ENCODE assay signal across 8 cellular contexts in genomic region chr11:68040121-68040956, GRCh38. TPM values are rescaled to one million over a fixed set of nuclear protein-coding genes. Genes with fewer than 3 reads are reported as not detected.
DNase-seq lines count a peak whose midpoint lies in the region; ATAC-seq and TF ChIP-seq lines count a peak whose summit lies in the region.

No MANE protein-coding gene starts in this region.

- no peaks in the 10 kb centered on the region for H3F3A ChIP-seq in GM23248 (ENCODE audit: insufficient read depth)

- CTCF ChIA-PET in naive thymus-derived CD4-positive, alpha-beta T cell (lab: Charles Lee), result no interaction called here

- H2AFZ ChIP-seq in GM23248, result peak overlapping the region; percentile 63

- no peaks in the 10 kb centered on the region for H3K27me3 ChIP-seq in GM23248 (replicated peaks; ENCODE audit: insufficient read depth)
- H3K27me3 ChIP-seq in esophagus (ENCODE audit: control insufficient read depth in 1 of 2, insufficient read depth in 2 of 2, low read length in 2 of 2), result no peaks in the 10 kb centered on the region
- H3K27me3 ChIP-seq in naive thymus-derived CD4-positive, alpha-beta T cell (ENCODE audit: control insufficient read depth in 2 of 2, insufficient read depth in 2 of 2, low read length in 2 of 2), result no peaks in the 10 kb centered on the region
- H3K27me3 ChIP-seq in uterus, result no peaks in the 10 kb centered on the region

- peak overlapping the region; percentile 89 for H3K4me2 ChIP-seq in GM23248 (ENCODE audit: unreplicated experiment)

- peaks cover 51% of the 10 kb centered on the region for H3K79me2 ChIP-seq in GM23248 (ENCODE audit: insufficient read depth)

- POLR2A ChIA-PET in naive thymus-derived CD4-positive, alpha-beta T cell (lab: Charles Lee), result interaction anchor here (0.6 to 1.1 kb wide), 4 partner anchors 9 to 231 kb away, joined by 3 read pairs; no protein-coding TSS in a partner anchor

- no peak for TF ChIP-seq CTCF in uterus (IDR thresholded peaks at IDR 0.05)

- H3K4me1 Mint-ChIP-seq in naive thymus-derived CD4-positive, alpha-beta T cell, result peaks cover 14 to 30% (median 25%) of the 10 kb centered on the region in 7 donors

- H3K4me3 ChIP-seq in GM23248, result peak overlapping the region; percentile 92
- peak overlapping the region; percentile 46 to 71 for H3K4me3 ChIP-seq in esophagus (ENCODE audit: low read depth in 1 of 2, low read length in 2 of 2)
- peak overlapping the region; percentile 84 for H3K4me3 ChIP-seq in naive thymus-derived CD4-positive, alpha-beta T cell (ENCODE audit: low read length)
- peak overlapping the region; percentile 58 to 75 for H3K4me3 ChIP-seq in uterus

- H3K27ac ChIP-seq in GM23248, result peak overlapping the region; percentile 56
- H3K27ac ChIP-seq in esophagus (ENCODE audit: low read depth in 2 of 2, low read length in 1 of 2), result peak overlapping the region; percentile 78 to 82
- peak overlapping the region; percentile 88 for H3K27ac ChIP-seq in naive thymus-derived CD4-positive, alpha-beta T cell (ENCODE audit: low read depth, low read length)
- peak overlapping the region; percentile 87 to 91 for H3K27ac ChIP-seq in uterus

- H3K36me3 Mint-ChIP-seq in naive thymus-derived CD4-positive, alpha-beta T cell, result peaks cover 0 to 4% (median 0%) of the 10 kb centered on the region in 5 donors

- DNase-seq in EL, result peak; percentile 77
- DNase-seq in GM23248, result peak; percentile 81
- peak; percentile 54 to 86 for DNase-seq in NCI-H526 (lab: John Stamatoyannopoulos, UW)
- peak; percentile 77 for DNase-seq in activated CD8-positive, alpha-beta memory T cell treated with anti-CD3 and anti-CD28 coated beads for 24 hours
- DNase-seq in naive thymus-derived CD4-positive, alpha-beta T cell, result peak; percentile 42 to 63 (median 55)
- DNase-seq in uterus, result peak; percentile 65 to 75
- no peak for DNase-seq in NCI-H345 treated with DMSO at 0.1 percent for 48 hours (lab: John Stamatoyannopoulos, UW; ENCODE audit: unreplicated experiment)

- H4K20me1 ChIP-seq in GM23248 (ENCODE audit: insufficient read depth), result no peaks in the 10 kb centered on the region

- H3K27ac Mint-ChIP-seq in naive thymus-derived CD4-positive, alpha-beta T cell, result peak overlapping the region; percentile 92 to 98 (median 94)

- TF ChIP-seq POLR2A in uterus (IDR thresholded peaks at IDR 0.05), result peak; percentile 32 to 41

- intact Hi-C loops in naive thymus-derived CD4-positive, alpha-beta T cell (cut with micrococcal nuclease), result loop anchor here (1.0 kb wide), 3 partner anchors 10 to 420 kb away; partner anchors contain the start of genes CHKA (in 1 of the 2), NDUFS8 (in 1 of the 2) and PPP6R3 (in 1 of the 2)
- intact Hi-C loops in uterus (cut with DNase I; ENCODE audit: low total_unique reads), result no loop called here

- H3K9me3 ChIP-seq in GM23248 (ENCODE audit: low read depth) (no peaks in the 10 kb centered on the region), esophagus (ENCODE audit: control insufficient read depth in 2 of 2, insufficient read depth in 1 of 2, low read depth in 1 of 2, low read length in 1 of 2) (no peaks in the 10 kb centered on the region), uterus (no peaks in the 10 kb centered on the region)
- no peaks in the 10 kb centered on the region for H3K9me3 ChIP-seq in naive thymus-derived CD4-positive, alpha-beta T cell (ENCODE audit: control insufficient read depth in 2 of 3, low read length in 3 of 3)

- H3K4me1 ChIP-seq in GM23248 (ENCODE audit: insufficient read depth), result peaks cover 9% of the 10 kb centered on the region; the same call in 1 of the 2 replicates
- H3K4me1 ChIP-seq in esophagus (ENCODE audit: control insufficient read depth in 2 of 2, insufficient read depth in 2 of 2, low read length in 1 of 2), result peaks cover 12 to 23% of the 10 kb centered on the region in 2 donors
- peaks cover 8 to 19% of the 10 kb centered on the region in 2 donors for H3K4me1 ChIP-seq in naive thymus-derived CD4-positive, alpha-beta T cell (ENCODE audit: control insufficient read depth in 2 of 2, insufficient read depth in 2 of 2, low read length in 2 of 2)
- H3K4me1 ChIP-seq in uterus, result peaks cover 5 to 14% of the 10 kb centered on the region in 2 donors

- H3K9me2 ChIP-seq in GM23248 (ENCODE audit: insufficient read depth), result no peaks in the 10 kb centered on the region

- H3K36me3 ChIP-seq in GM23248 (ENCODE audit: low read depth) (no peaks in the 10 kb centered on the region), esophagus (ENCODE audit: control insufficient read depth in 2 of 2, insufficient read depth in 2 of 2, low read length in 1 of 2) (peaks cover 0 to 25% of the 10 kb centered on the region in 2 donors), uterus (no peaks in the 10 kb centered on the region)
- H3K36me3 ChIP-seq in naive thymus-derived CD4-positive, alpha-beta T cell (ENCODE audit: control insufficient read depth in 2 of 3, insufficient read depth in 3 of 3, low read length in 3 of 3), result peaks cover 0 to 39% (median 0%) of the 10 kb centered on the region in 3 experiments

- in situ Hi-C loops in GM23248 (cut with MboI), result no loop called here

- 8 to 10% methylated on average over 21 of the region's 21 CpGs for WGBS in GM23248 (ENCODE audit: low coverage in 1 of 2, low lambda C conversion rate in 2 of 2, missing lambda C conversion rate in 2 of 2), 2 experiments
- WGBS in esophagus, 2 donors, result 6 to 17% methylated on average over 21 of the region's 21 CpGs

- H3K9me3 Mint-ChIP-seq in naive thymus-derived CD4-positive, alpha-beta T cell, result no peaks in the 10 kb centered on the region

- peak overlapping the region; percentile 87 to 94 (median 90) for H3K4me3 Mint-ChIP-seq in naive thymus-derived CD4-positive, alpha-beta T cell

- ATAC-seq in naive thymus-derived CD4-positive, alpha-beta T cell, result peak; percentile 49

- peak overlapping the region; percentile 90 for H3K9ac ChIP-seq in GM23248

- H3K27me3 Mint-ChIP-seq in naive thymus-derived CD4-positive, alpha-beta T cell, result no peaks in the 10 kb centered on the region

RNA-seq across cellular contexts. Expression of gene TCIRG1, which starts 1.5 kb away (rescaled TPM):
- total RNA-seq in GM23248 (2014; rRNA removed; shearing (Covaris generic)), result 118 and 146 TPM in 2 replicates
- polyA plus RNA-seq in GM23248 (2016; fragmentation: Nextera tagmentation; extraction: Ambion mirVana) (65.8 and 75.9 TPM in 2 replicates), esophagus (10 to 100 TPM; 51.0 to 74.0 TPM)
- total RNA-seq in naive thymus-derived CD4-positive, alpha-beta T cell, result 100 to 1,000 TPM; 164 to 381 (median 194) TPM
- 10 to 100 TPM; 27.3 to 39.0 TPM for polyA plus RNA-seq in naive thymus-derived CD4-positive, alpha-beta T cell
- total RNA-seq in uterus, result 100 to 1,000 TPM in 2 of 4 donors, 10 to 100 TPM in 2; 62.1 to 162 (median 115) TPM

RNA-seq across cellular contexts. Expression of gene NDUFS8, which starts 9.9 kb away (rescaled TPM):
- 114 and 117 TPM in 2 replicates for total RNA-seq in GM23248 (2014; rRNA removed; shearing (Covaris generic))
- 219 and 230 TPM in 2 replicates for polyA plus RNA-seq in GM23248 (2016; fragmentation: Nextera tagmentation; extraction: Ambion mirVana)
- polyA plus RNA-seq in esophagus, result 100 to 1,000 TPM; 131 to 168 TPM
- 100 to 1,000 TPM in 1 of 5 experiments, 10 to 100 TPM in 4; 67.1 to 126 (median 80.1) TPM for total RNA-seq in naive thymus-derived CD4-positive, alpha-beta T cell
- polyA plus RNA-seq in naive thymus-derived CD4-positive, alpha-beta T cell, result 100 to 1,000 TPM; 172 to 197 TPM
- 100 to 1,000 TPM in 2 of 4 donors, 10 to 100 TPM in 2; 53.4 to 291 (median 139) TPM for total RNA-seq in uterus

RNA-seq across cellular contexts. Expression of gene ALDH3B1, which starts 30.2 kb away (rescaled TPM):
- 63.9 and 70.7 TPM in 2 replicates for total RNA-seq in GM23248 (2014; rRNA removed; shearing (Covaris generic))
- polyA plus RNA-seq in GM23248 (2016; fragmentation: Nextera tagmentation; extraction: Ambion mirVana) (42.7 and 43.4 TPM in 2 replicates), esophagus (10 to 100 TPM in 1 of 2 donors, 1 to 10 TPM in 1; 5.0 to 19.7 TPM)
- 10 to 100 TPM in 1 of 5 experiments, 1 to 10 TPM in 1, under 1 TPM in 2, not detected in 1; 0.57 to 29.5 (median 1.9) TPM for total RNA-seq in naive thymus-derived CD4-positive, alpha-beta T cell
- polyA plus RNA-seq in naive thymus-derived CD4-positive, alpha-beta T cell, result under 1 TPM in 1 of 2 donors, not detected in 1; 0.05 TPM
- 1 to 10 TPM; 2.3 to 5.7 (median 4.0) TPM for total RNA-seq in uterus

RNA-seq across cellular contexts. Expression of gene UNC93B1, which starts 36.4 kb away (rescaled TPM):
- 37.7 and 41.1 TPM in 2 replicates for total RNA-seq in GM23248 (2014; rRNA removed; shearing (Covaris generic))
- 20.9 and 24.6 TPM in 2 replicates for polyA plus RNA-seq in GM23248 (2016; fragmentation: Nextera tagmentation; extraction: Ambion mirVana)
- polyA plus RNA-seq in esophagus, result 10 to 100 TPM; 20.5 to 24.4 TPM
- 10 to 100 TPM; 10.1 to 76.3 (median 21.1) TPM for total RNA-seq in naive thymus-derived CD4-positive, alpha-beta T cell
- polyA plus RNA-seq in naive thymus-derived CD4-positive, alpha-beta T cell, result 10 to 100 TPM in 1 of 2 donors, 1 to 10 TPM in 1; 4.3 to 12.7 TPM
- 10 to 100 TPM in 3 of 4 donors, 1 to 10 TPM in 1; 4.1 to 24.3 (median 13.2) TPM for total RNA-seq in uterus
